1 cellular context compared by ENCODE assay signal in genomic region chr1:28161770-28162550, GRCh38.
TF ChIP-seq lines count a peak whose summit lies in the region.

No MANE protein-coding gene starts in this region.

TF ChIP-seq in IMR-90, 13 proteins besides CTCF, POLR2A, EP300 and RAD21 (continued from another document):
- no peak for TF ChIP-seq MXI1 (IDR thresholded peaks at IDR 0.05; ENCODE audit: borderline replicate concordance, low read depth, low read length)
